Comparison of ENCODE assay signal across 8 cellular contexts in the genomic region with DNA sequence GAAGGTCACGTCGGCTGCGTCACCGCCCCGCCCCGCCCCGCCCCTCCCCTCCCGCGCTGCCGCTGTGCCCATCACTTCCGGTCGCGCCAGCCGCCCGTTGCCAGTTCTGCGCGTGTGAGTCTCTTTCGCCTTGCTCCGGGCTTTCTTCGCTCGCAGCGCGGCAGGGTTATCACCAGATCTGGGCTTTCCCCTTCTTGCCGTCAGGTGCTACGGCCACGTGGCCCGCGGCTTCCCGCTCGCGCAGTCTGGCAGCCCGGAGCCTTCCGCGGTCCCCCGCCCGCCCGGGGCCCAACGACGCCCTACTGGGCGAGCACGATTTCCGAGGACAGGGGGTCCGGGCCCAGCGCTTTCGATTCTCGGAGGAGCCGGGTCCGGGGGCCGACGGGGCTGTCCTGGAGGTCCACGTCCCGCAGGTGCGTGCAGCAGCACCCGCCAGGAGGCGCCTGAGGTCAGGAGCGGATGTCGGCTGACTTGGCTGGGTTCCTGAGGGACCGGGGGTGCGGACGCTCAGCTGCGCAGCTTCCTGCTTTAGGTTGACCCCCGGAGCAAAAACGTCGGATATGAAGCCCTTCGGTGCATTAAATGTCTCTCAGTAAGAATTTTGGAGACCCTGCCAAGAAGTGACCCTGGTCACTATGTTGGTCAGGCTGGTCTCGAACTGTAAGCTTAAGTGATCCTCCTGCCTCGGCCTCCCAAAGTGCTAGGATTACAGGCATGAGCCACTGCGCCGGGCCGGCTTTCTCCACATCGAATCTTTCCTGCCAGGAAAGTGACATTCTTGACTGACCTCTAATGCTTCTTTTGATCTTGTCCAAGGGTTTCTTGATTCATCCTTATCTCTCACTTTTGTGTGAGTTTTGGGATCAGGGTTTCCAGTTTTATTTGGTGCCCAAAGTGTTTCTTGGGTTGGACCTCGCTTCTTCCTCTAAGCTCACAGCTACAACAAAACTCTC. TPM values are rescaled to one million over a fixed set of nuclear protein-coding genes. Genes with fewer than 3 reads are reported as not detected.
DNase-seq lines count a peak whose midpoint lies in the region; ATAC-seq and TF ChIP-seq lines count a peak whose summit lies in the region.

A gene with protein sequence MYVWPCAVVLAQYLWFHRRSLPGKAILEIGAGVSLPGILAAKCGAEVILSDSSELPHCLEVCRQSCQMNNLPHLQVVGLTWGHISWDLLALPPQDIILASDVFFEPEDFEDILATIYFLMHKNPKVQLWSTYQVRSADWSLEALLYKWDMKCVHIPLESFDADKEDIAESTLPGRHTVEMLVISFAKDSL (plus strand): TSS at position 74 of the 953 bp plus-strand sequence. CDS start 2,872 bp downstream, outside the sequence.

- H3K9me3 ChIP-seq in A673 (ENCODE audit: low read depth, low read length, poor library complexity, severe bottlenecking) = no peaks in the 10 kb centered on the region

- peak within 1 kb of the TSS; percentile 99 for H3K27ac ChIP-seq in A673 (ENCODE audit: low read depth, low read length, poor library complexity, severe bottlenecking)
- peak within 1 kb of the TSS; percentile 87 for H3K27ac ChIP-seq in mesendoderm (ENCODE audit: low read depth, low read length)

- peak within 1 kb of the TSS; percentile 95 for H3K27ac Mint-ChIP-seq in activated CD4-positive, alpha-beta memory T cell treated with anti-CD3 and anti-CD28 coated beads for 36 hours

- no peak within 1 kb of the TSS for H4K5ac ChIP-seq in mesendoderm (ENCODE audit: low read length)

- H2BK15ac ChIP-seq in mesendoderm (replicated peaks; ENCODE audit: low read depth) = no peak within 1 kb of the TSS

- peaks cover 47% of the 10 kb centered on the region for H3K4me1 Mint-ChIP-seq in activated CD4-positive, alpha-beta memory T cell treated with anti-CD3 and anti-CD28 coated beads for 36 hours (ENCODE audit: low read depth)

- H3K79me2 ChIP-seq in mesendoderm (ENCODE audit: control insufficient read depth, insufficient read depth, low read length) = peaks cover 15% of the 10 kb centered on the region

- intact Hi-C loops in A673 (cut with micrococcal nuclease; ENCODE audit: unreplicated experiment) = no loop called here
- intact Hi-C loops in activated CD4-positive, alpha-beta memory T cell treated with anti-CD3 and anti-CD28 coated beads for 36 hours (cut with micrococcal nuclease) = loop anchor here (1.0 to 5.0 kb wide), 8 partner anchors 10 to 944 kb away; a partner anchor contains a TSS

- CTCF ChIA-PET in A673 (lab: Charles Lee) = no interaction called here
- CTCF ChIA-PET in activated CD4-positive, alpha-beta memory T cell treated with anti-CD3 and anti-CD28 coated beads for 36 hours (lab: Charles Lee) = interaction anchor here (0.8 to 1.6 kb wide), 15 partner anchors 8 to 167 kb away, joined by 3 to 10 read pairs (median 4); a partner anchor contains a TSS

- peak within 1 kb of the TSS; percentile 87 for H3K9ac ChIP-seq in mesendoderm (ENCODE audit: low read length)

- peaks cover 48% of the 10 kb centered on the region for H3K36me3 Mint-ChIP-seq in activated CD4-positive, alpha-beta memory T cell treated with anti-CD3 and anti-CD28 coated beads for 36 hours

- peak within 1 kb of the TSS; percentile 96 for H3K4me3 Mint-ChIP-seq in activated CD4-positive, alpha-beta memory T cell treated with anti-CD3 and anti-CD28 coated beads for 36 hours

- H2AK5ac ChIP-seq in mesendoderm (ENCODE audit: low read length) = no peak within 1 kb of the TSS

- peak; percentile 71 for TF ChIP-seq CTCF in A673 (conservative IDR thresholded peaks at IDR 0.05; ENCODE audit: low read depth, low read length)

- no peaks in the 10 kb centered on the region for H3K27me3 Mint-ChIP-seq in activated CD4-positive, alpha-beta memory T cell treated with anti-CD3 and anti-CD28 coated beads for 36 hours

- no CpG with 5 or more reads among the region's 72 CpGs for WGBS in mesendoderm (ENCODE audit: extremely low coverage, insufficient coverage, low lambda C conversion rate)

- peak; percentile 18 for ATAC-seq in GM18508 (IDR thresholded peaks at IDR 0.05; ENCODE audit: insufficient read depth, unreplicated experiment)
- ATAC-seq in HG03025 (IDR thresholded peaks at IDR 0.05; ENCODE audit: low FRiP score, unreplicated experiment) = peak; percentile 22

- DNase-seq in A673 (ENCODE audit: low spot score) (peak; percentile 69), NCI-H2196 treated with DMSO at 0.1 percent for 48 hours (lab: John Stamatoyannopoulos, UW; ENCODE audit: unreplicated experiment) (peak; percentile 66), mesendoderm (peak; percentile 79)
- peak; percentile 88 for DNase-seq in activated CD4-positive, alpha-beta memory T cell treated with anti-CD3 and anti-CD28 coated beads for 36 hours
- DNase-seq in effector CD8-positive, alpha-beta T cell (lab: John Stamatoyannopoulos, UW) = peak; percentile 89
- peak; percentile 57 to 88 for DNase-seq in stimulated activated CD8-positive, alpha-beta memory T cell treated with anti-CD3 and anti-CD28 coated beads, Interleukin-4, amount 100 ng/mL, for 1 hour (ENCODE audit: low read depth in 2 of 2, low spot score in 1 of 2)

- H3K23ac ChIP-seq in mesendoderm (ENCODE audit: low read length) = peak within 1 kb of the TSS; percentile 57

- H3K18ac ChIP-seq in mesendoderm (ENCODE audit: low read length) = peak within 1 kb of the TSS; percentile 94

- H4K8ac ChIP-seq in mesendoderm (ENCODE audit: low read depth, low read length) = no peak within 1 kb of the TSS

- H3K27me3 ChIP-seq in A673 (replicated peaks; ENCODE audit: insufficient read depth, low read depth, low read length, poor library complexity) = no peaks in the 10 kb centered on the region
- no peaks in the 10 kb centered on the region for H3K27me3 ChIP-seq in mesendoderm (ENCODE audit: insufficient read depth, low read length, poor library complexity)

- H3K4me3 ChIP-seq in A673 (ENCODE audit: low read depth, low read length, poor library complexity, severe bottlenecking) (peak within 1 kb of the TSS; percentile 98), mesendoderm (ENCODE audit: low read length) (peak within 1 kb of the TSS; percentile 94)

- BruUV-seq in A673 (replicated peaks; lab: Mats Ljungman, UMichigan) = TSS peak; percentile 72

- peaks cover 6% of the 10 kb centered on the region for H3K79me1 ChIP-seq in mesendoderm (ENCODE audit: low read length)

- H3K4ac ChIP-seq in mesendoderm (ENCODE audit: low read depth, low read length) = peak within 1 kb of the TSS; percentile 90

- H3K4me1 ChIP-seq in A673 (ENCODE audit: insufficient read depth, low read length, poor library complexity, severe bottlenecking) (peaks cover 14% of the 10 kb centered on the region), mesendoderm (ENCODE audit: control insufficient read depth, low read depth, low read length) (peaks cover 2% of the 10 kb centered on the region)

- H3K36me3 ChIP-seq in A673 (ENCODE audit: insufficient read depth, low read length, poor library complexity, severe bottlenecking) (peaks cover 51% of the 10 kb centered on the region), mesendoderm (ENCODE audit: control insufficient read depth, insufficient read depth, low read length) (peaks cover 3% of the 10 kb centered on the region)

- POLR2A ChIA-PET in A673 (lab: Charles Lee; ENCODE audit: low non-redundant PET) = interaction anchor here (0.6 to 1.2 kb wide), 2 partner anchors 10 to 56 kb away, joined by 3 read pairs; no protein-coding TSS in a partner anchor
- POLR2A ChIA-PET in activated CD4-positive, alpha-beta memory T cell treated with anti-CD3 and anti-CD28 coated beads for 36 hours (lab: Charles Lee) = interaction anchor here (1.1 to 4.3 kb wide), 6 partner anchors 10 to 169 kb away, joined by 3 to 79 read pairs (median 5); a partner anchor contains a TSS

- H2BK5ac ChIP-seq in mesendoderm (ENCODE audit: low read length) = peak within 1 kb of the TSS; percentile 86

- H3K56ac ChIP-seq in mesendoderm (ENCODE audit: low read length) = peak within 1 kb of the TSS; percentile 96

- peak within 1 kb of the TSS; percentile 54 for H2BK120ac ChIP-seq in mesendoderm (ENCODE audit: low read depth, low read length)

- peak within 1 kb of the TSS; percentile 93 for H3K4me2 ChIP-seq in mesendoderm (ENCODE audit: low read length)

- H3K9me3 Mint-ChIP-seq in activated CD4-positive, alpha-beta memory T cell treated with anti-CD3 and anti-CD28 coated beads for 36 hours = no peaks in the 10 kb centered on the region

RNA-seq across cellular contexts. Expression of the gene that starts here (rescaled TPM):
- 42.4 and 46.0 TPM in 2 replicates for total RNA-seq in A673 (2021)
- total RNA-seq in activated CD4-positive, alpha-beta memory T cell treated with anti-CD3 and anti-CD28 coated beads for 36 hours = 10 to 100 TPM; 29.1 to 29.2 TPM
- 20.6 TPM for polyA plus RNA-seq in mesendoderm (2013, experiment 1 of 2)
- 20.7 TPM for polyA plus RNA-seq in mesendoderm (2013, experiment 2 of 2)

Comparison
In these comparisons a context has a peak if more than half of its experiments do, and no peak if none do; other contexts are left out.
1. Peak in every context shown above with its lines: DNase-seq, ATAC-seq, H3K4me3 ChIP-seq and H3K27ac ChIP-seq.